8 cellular contexts compared by ENCODE assay signal in genomic region chr14:73457050-73457934, GRCh38. TPM values are rescaled to one million over a fixed set of nuclear protein-coding genes. Genes with fewer than 3 reads are reported as not detected.
DNase-seq lines count a peak whose midpoint lies in the region; FAIRE-seq and TF ChIP-seq lines count a peak whose summit lies in the region.

No MANE protein-coding gene starts in this region.

- no peaks in the 10 kb centered on the region for H3K36me3 ChIP-seq in liver (ENCODE audit: control insufficient read depth in 4 of 4, insufficient read depth in 3 of 4, low read depth in 1 of 4, low read length in 3 of 4)
- no peaks in the 10 kb centered on the region for H3K36me3 ChIP-seq in stomach smooth muscle (ENCODE audit: control insufficient read depth in 2 of 2, insufficient read depth in 2 of 2, low read length in 2 of 2)

- H3K27me3 Mint-ChIP-seq in T-helper 2 cell treated with Interferon-gamma antibody and Interleukin-4, amounts not matched to agents 5 μg/mL and 100 μg/mL, for 36 hours (ENCODE audit: low read depth): no peaks in the 10 kb centered on the region

- H3K9me3 Mint-ChIP-seq in T-helper 2 cell treated with Interferon-gamma antibody and Interleukin-4, amounts not matched to agents 5 μg/mL and 100 μg/mL, for 36 hours: no peaks in the 10 kb centered on the region

- peak; percentile 71 for FAIRE-seq in H54 (lab: Jason Lieb, UNC)

- H3K27ac ChIP-seq in liver (ENCODE audit: low read depth in 1 of 2, low read length in 2 of 2): peak overlapping the region; percentile 90 to 96
- H3K27ac ChIP-seq in stomach smooth muscle (ENCODE audit: low read length): peak overlapping the region; percentile 75

- DNase-seq in AML-193 (lab: John Stamatoyannopoulos, UW): peak; percentile 22 to 35
- no peak for DNase-seq in H54 (ENCODE audit: insufficient read length, low spot score)
- peak; percentile 23 for DNase-seq in T-helper 2 cell treated with Interferon-gamma antibody and Interleukin-4, amounts not matched to agents 5 μg/mL and 100 μg/mL, for 36 hours (ENCODE audit: low spot score)
- DNase-seq in dedifferentiated amniotic fluid mesenchymal stem cell (ENCODE audit: extremely low spot score): peak; percentile 40
- DNase-seq in NOMO-1 treated with dmso at 0.1 percent for 144 hours (lab: John Stamatoyannopoulos, UW; ENCODE audit: unreplicated experiment): no peak
- DNase-seq in activated CD4-positive, CD25-positive, alpha-beta regulatory T cell (lab: John Stamatoyannopoulos, UW): no peak

- H3K9ac ChIP-seq in liver (ENCODE audit: low read depth in 1 of 2, low read length in 2 of 2): peak overlapping the region; percentile 31 to 93
- H3K9ac ChIP-seq in stomach smooth muscle (ENCODE audit: low read length in 2 of 2): peak overlapping the region; percentile 80 to 88

- H3K4me1 ChIP-seq in liver (ENCODE audit: control insufficient read depth in 4 of 4, insufficient read depth in 4 of 4, low read length in 3 of 4) (peaks cover 6 to 54% (median 49%) of the 10 kb centered on the region in 4 donors), stomach smooth muscle (ENCODE audit: control insufficient read depth, insufficient read depth, low read length) (peaks cover 17% of the 10 kb centered on the region)

- no peak for TF ChIP-seq CTCF in liver (IDR thresholded peaks at IDR 0.05; ENCODE audit: low read depth, low read length, missing input control)

- no peak for TF ChIP-seq POLR2A in H54 (IDR thresholded peaks at IDR 0.05; ENCODE audit: low read depth, low read length)

- no peaks in the 10 kb centered on the region for H3K9me3 ChIP-seq in liver (ENCODE audit: control insufficient read depth in 4 of 4, low read length in 3 of 4)
- no peaks in the 10 kb centered on the region for H3K9me3 ChIP-seq in stomach smooth muscle (ENCODE audit: control insufficient read depth in 2 of 2, low read length in 2 of 2)

- WGBS in liver: under 1% methylated on average over 25 of the region's 25 CpGs

- H3K4me3 ChIP-seq in liver (ENCODE audit: low read depth in 1 of 3, low read length in 3 of 3): peak overlapping the region; percentile 96 to 97 (median 96)
- peak overlapping the region; percentile 84 to 89 for H3K4me3 ChIP-seq in stomach smooth muscle (ENCODE audit: low read length in 2 of 2)

- TF ChIP-seq RAD21 in liver (IDR thresholded peaks at IDR 0.05): no peak

- peaks cover 35% of the 10 kb centered on the region for H3K4me1 Mint-ChIP-seq in T-helper 2 cell treated with Interferon-gamma antibody and Interleukin-4, amounts not matched to agents 5 μg/mL and 100 μg/mL, for 36 hours (ENCODE audit: low read depth)

- H3K36me3 Mint-ChIP-seq in T-helper 2 cell treated with Interferon-gamma antibody and Interleukin-4, amounts not matched to agents 5 μg/mL and 100 μg/mL, for 36 hours (ENCODE audit: low read depth): peaks cover 4% of the 10 kb centered on the region

- peak overlapping the region; percentile 93 for H3K27ac Mint-ChIP-seq in T-helper 2 cell treated with Interferon-gamma antibody and Interleukin-4, amounts not matched to agents 5 μg/mL and 100 μg/mL, for 36 hours

- H3K27me3 ChIP-seq in liver (ENCODE audit: control insufficient read depth in 4 of 4, insufficient read depth in 4 of 4, low read length in 3 of 4) (no peaks in the 10 kb centered on the region), stomach smooth muscle (ENCODE audit: control insufficient read depth in 1 of 2, insufficient read depth in 2 of 2, low read length in 2 of 2) (no peaks in the 10 kb centered on the region)

- peak overlapping the region; percentile 96 for H3K4me3 Mint-ChIP-seq in T-helper 2 cell treated with Interferon-gamma antibody and Interleukin-4, amounts not matched to agents 5 μg/mL and 100 μg/mL, for 36 hours

TF ChIP-seq in liver, 16 proteins besides CTCF, POLR2A, EP300 and RAD21:
- TF ChIP-seq SP1 (IDR thresholded peaks at IDR 0.05) (no peak), REST (IDR thresholded peaks at IDR 0.05) (no peak), HNF4G (IDR thresholded peaks at IDR 0.05) (no peak), JUND (IDR thresholded peaks at IDR 0.05) (no peak), TAF1 (conservative IDR thresholded peaks at IDR 0.05) (no peak), NR2F2 (IDR thresholded peaks at IDR 0.05) (no peak), MAX (IDR thresholded peaks at IDR 0.05) (no peak), FOXA2 (IDR thresholded peaks at IDR 0.05) (no peak), HNF4A (conservative IDR thresholded peaks at IDR 0.05) (no peak), FOXA1 (IDR thresholded peaks at IDR 0.05) (no peak), ATF3 (IDR thresholded peaks at IDR 0.05) (no peak), GABPA (IDR thresholded peaks at IDR 0.05 in 1 of 2, conservative IDR thresholded peaks at IDR 0.05 in 1 of 2) (no peak)
- TF ChIP-seq, protein P1, sequence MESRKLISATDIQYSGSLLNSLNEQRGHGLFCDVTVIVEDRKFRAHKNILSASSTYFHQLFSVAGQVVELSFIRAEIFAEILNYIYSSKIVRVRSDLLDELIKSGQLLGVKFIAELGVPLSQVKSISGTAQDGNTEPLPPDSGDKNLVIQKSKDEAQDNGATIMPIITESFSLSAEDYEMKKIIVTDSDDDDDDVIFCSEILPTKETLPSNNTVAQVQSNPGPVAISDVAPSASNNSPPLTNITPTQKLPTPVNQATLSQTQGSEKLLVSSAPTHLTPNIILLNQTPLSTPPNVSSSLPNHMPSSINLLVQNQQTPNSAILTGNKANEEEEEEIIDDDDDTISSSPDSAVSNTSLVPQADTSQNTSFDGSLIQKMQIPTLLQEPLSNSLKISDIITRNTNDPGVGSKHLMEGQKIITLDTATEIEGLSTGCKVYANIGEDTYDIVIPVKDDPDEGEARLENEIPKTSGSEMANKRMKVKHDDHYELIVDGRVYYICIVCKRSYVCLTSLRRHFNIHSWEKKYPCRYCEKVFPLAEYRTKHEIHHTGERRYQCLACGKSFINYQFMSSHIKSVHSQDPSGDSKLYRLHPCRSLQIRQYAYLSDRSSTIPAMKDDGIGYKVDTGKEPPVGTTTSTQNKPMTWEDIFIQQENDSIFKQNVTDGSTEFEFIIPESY (IDR thresholded peaks at IDR 0.05): no peak

RNA-seq across cellular contexts. Expression of gene NUMB, which starts 1.1 kb away (rescaled TPM):
- total RNA-seq in liver: 10 to 100 TPM; 21.2 to 45.8 TPM
- polyA plus RNA-seq in liver: 10 to 100 TPM; 23.2 to 28.9 TPM

RNA-seq across cellular contexts. Expression of gene RIOX1, which starts 33.4 kb away (rescaled TPM):
- 10 to 100 TPM in 1 of 2 donors, 1 to 10 TPM in 1; 7.4 to 11.0 TPM for total RNA-seq in liver
- 1 to 10 TPM; 3.0 to 5.8 TPM for polyA plus RNA-seq in liver

Comparison
In these comparisons a context has a peak if more than half of its experiments do, and no peak if none do; other contexts are left out.
1. DNase-seq: peak in AML-193 (2 of 2), T-helper 2 cell treated with Interferon-gamma antibody and Interleukin-4, amounts not matched to agents 5 μg/mL and 100 μg/mL, for 36 hours (single experiment) and dedifferentiated amniotic fluid mesenchymal stem cell (single experiment); none in H54 (single experiment), NOMO-1 treated with dmso at 0.1 percent for 144 hours (single experiment) and activated CD4-positive, CD25-positive, alpha-beta regulatory T cell (0 of 4).